ENCODE assay signal across 15 cellular contexts in the genomic region with DNA sequence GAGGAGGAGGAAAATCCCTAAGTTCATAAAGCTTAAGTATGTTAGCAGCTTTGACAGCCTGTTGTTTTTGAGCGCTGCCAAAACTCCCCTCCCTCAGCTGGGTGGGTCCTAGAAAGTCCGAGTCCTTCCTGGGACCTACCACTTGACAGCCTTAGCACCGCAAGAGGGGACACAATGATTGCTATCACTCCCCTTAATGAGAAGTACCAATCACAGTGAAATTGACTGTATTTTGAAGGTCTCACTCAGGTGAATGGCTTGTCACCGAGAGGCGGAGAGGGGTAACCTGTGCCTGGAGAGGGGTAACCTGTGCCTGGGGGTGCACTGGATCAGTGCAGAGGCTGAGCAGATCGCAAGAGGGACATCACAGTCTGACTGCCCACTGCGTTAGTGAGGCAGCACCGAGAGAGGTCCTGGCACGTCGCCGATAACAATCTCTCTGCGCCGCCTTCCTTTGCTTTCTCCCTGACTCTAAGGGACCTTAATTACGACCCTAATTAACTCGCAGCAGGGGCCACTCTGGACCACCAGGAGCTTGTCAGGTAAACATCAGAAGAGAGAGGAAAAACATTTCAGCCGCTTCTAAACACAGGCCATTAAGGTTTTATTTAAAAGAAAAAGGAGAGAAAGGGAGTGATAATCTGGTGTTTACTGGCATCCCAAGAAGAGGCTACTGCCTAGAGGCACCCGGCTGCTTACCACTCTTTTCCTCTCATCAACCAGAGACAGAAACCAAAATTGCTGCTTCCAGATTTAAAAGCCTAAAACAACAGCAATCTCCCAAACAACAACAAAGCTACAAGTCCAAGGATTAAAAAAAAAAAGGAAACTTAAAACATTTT.
DNase-seq lines count a peak whose midpoint lies in the region; ATAC-seq and TF ChIP-seq lines count a peak whose summit lies in the region.
"Had no signal": no experiment of that assay in that cellular context is flagged by ENCODE, and none has a peak within 500 bp of the region (broad histone marks: within the 10 kb centered on the region; RNA-seq: fewer than 3 reads in every experiment).

No MANE protein-coding gene starts in this region.

- H3K27ac Mint-ChIP-seq in nephron progenitor cell: no peak overlapping the region
- H3K27ac Mint-ChIP-seq: dendritic cell treated with granulocyte-macrophage colony-stimulating factor and Interleukin-4, amounts not matched to agents 40 ng/mL and 50 ng/mL, for 4 days; naive B cell had no signal

- H3K36me3 Mint-ChIP-seq in nephron progenitor cell (ENCODE audit: low read depth): no peaks in the 10 kb centered on the region
- H3K36me3 Mint-ChIP-seq: naive B cell had no signal

- H3K27me3 Mint-ChIP-seq in nephron progenitor cell (ENCODE audit: low read depth, poor library complexity): peaks cover 63% of the 10 kb centered on the region

- peak; percentile 60 for ATAC-seq in GM19324 (IDR thresholded peaks at IDR 0.05; ENCODE audit: low FRiP score, unreplicated experiment)
- ATAC-seq in HG03039 (IDR thresholded peaks at IDR 0.05; ENCODE audit: unreplicated experiment): no peak
- ATAC-seq: left cardiac atrium; sciatic nerve; stimulated activated naive CD8-positive, alpha-beta T cell treated with anti-CD3 and anti-CD28 coated beads, Interleukin-15, Interleukin-2, amounts not matched to agents 100 U/mL and 50 U/mL, for 24 hours had no signal

- peak in 2 of 3 experiments; percentile 70 to 93 for DNase-seq in NCI-H1417 (lab: John Stamatoyannopoulos, UW)
- DNase-seq in cerebellar cortex (ENCODE audit: low spot score): peak; percentile 74
- peak; percentile 8 for DNase-seq in nephron progenitor cell
- no peak for DNase-seq in kidney tubule cell (ENCODE audit: low spot score)
- DNase-seq in AG08395 (ENCODE audit: low spot score): no peak
- no peak for DNase-seq in activated T-cell treated with anti-CD3 and anti-CD28 coated beads, Interleukin-2, amount 50 U/mL, for 48 hours
- DNase-seq: activated CD4-positive, CD25-positive, alpha-beta regulatory T cell; left cardiac atrium; naive B cell; NCI-H2081; stimulated activated naive CD8-positive, alpha-beta T cell treated with anti-CD3 and anti-CD28 coated beads, Interleukin-15, Interleukin-2, amounts not matched to agents 100 U/mL and 50 U/mL, for 24 hours had no signal

- H3K4me1 Mint-ChIP-seq in nephron progenitor cell: peaks cover 8% of the 10 kb centered on the region

- H3K9me3 Mint-ChIP-seq in nephron progenitor cell: peaks cover 9% of the 10 kb centered on the region

- peak overlapping the region; percentile 68 for H3K4me3 Mint-ChIP-seq in nephron progenitor cell
- H3K4me3 Mint-ChIP-seq: dendritic cell treated with granulocyte-macrophage colony-stimulating factor and Interleukin-4, amounts not matched to agents 40 ng/mL and 50 ng/mL, for 4 days; naive B cell had no signal

- no peak for TF ChIP-seq CTCF in nephron progenitor cell (IDR thresholded peaks at IDR 0.05)

Comparison
In these comparisons a context has a peak if more than half of its experiments do, and no peak if none do; other contexts are left out.
1. DNase-seq: peak in NCI-H1417 (2 of 3), cerebellar cortex (single experiment) and nephron progenitor cell (single experiment); none in kidney tubule cell (single experiment), AG08395 (single experiment) and activated T-cell treated with anti-CD3 and anti-CD28 coated beads, Interleukin-2, amount 50 U/mL, for 48 hours (0 of 2).